8 cellular contexts compared by ENCODE assay signal in genomic region chr10:14553434-14553833, GRCh38.
A peak's percentile ranks its signal among the peaks of the same experiment; 100 is the strongest.
DNase-seq lines count a peak whose midpoint lies in the region; ATAC-seq and TF ChIP-seq lines count a peak whose summit lies in the region.

No MANE protein-coding gene starts in this region.

- no peaks in the 10 kb centered on the region for H3K27me3 Mint-ChIP-seq in stimulated activated naive CD8-positive, alpha-beta T cell treated with anti-CD3 and anti-CD28 coated beads, Interleukin-15, amount 100 ng/mL, for 72 hours

- H3K4me3 Mint-ChIP-seq in stimulated activated naive CD8-positive, alpha-beta T cell treated with anti-CD3 and anti-CD28 coated beads, Interleukin-15, amount 100 ng/mL, for 72 hours: peak overlapping the region; percentile 1 to 59

- DNase-seq in SKM-1 (lab: John Stamatoyannopoulos, UW; ENCODE audit: unreplicated experiment): peak; percentile 14
- no peak for DNase-seq in SKM-1 treated with dmso at 0.1 percent for 144 hours (lab: John Stamatoyannopoulos, UW; ENCODE audit: unreplicated experiment)
- DNase-seq in RKO (ENCODE audit: low spot score): peak; percentile 40
- DNase-seq in epithelial cell of proximal tubule (ENCODE audit: low read depth): peak; percentile 56
- peak in 1 of 2 donors; percentile 55 for DNase-seq in stimulated activated naive CD8-positive, alpha-beta T cell treated with anti-CD3 and anti-CD28 coated beads, Interleukin-15, amount 100 ng/mL, for 72 hours
- no peak for DNase-seq in islet precursor cell
- no peak for DNase-seq in medulla oblongata (ENCODE audit: extremely low spot score)
- DNase-seq in stimulated activated CD4-positive, alpha-beta T cell treated with anti-CD3 and anti-CD28 coated beads, Interleukin-1b, Interleukin-23, amount 100 ng/mL, for 48 hours: no peak

- no peaks in the 10 kb centered on the region for H3K9me3 Mint-ChIP-seq in stimulated activated naive CD8-positive, alpha-beta T cell treated with anti-CD3 and anti-CD28 coated beads, Interleukin-15, amount 100 ng/mL, for 72 hours

- TF ChIP-seq CTCF in epithelial cell of proximal tubule (conservative IDR thresholded peaks at IDR 0.05; ENCODE audit: low read depth, low read length): no peak

- ATAC-seq in stimulated activated naive CD8-positive, alpha-beta T cell treated with anti-CD3 and anti-CD28 coated beads, Interleukin-15, amount 100 ng/mL, for 72 hours: peak; percentile 89

- peaks cover 96% of the 10 kb centered on the region for H3K4me1 Mint-ChIP-seq in stimulated activated naive CD8-positive, alpha-beta T cell treated with anti-CD3 and anti-CD28 coated beads, Interleukin-15, amount 100 ng/mL, for 72 hours

- H3K27ac Mint-ChIP-seq in stimulated activated naive CD8-positive, alpha-beta T cell treated with anti-CD3 and anti-CD28 coated beads, Interleukin-15, amount 100 ng/mL, for 72 hours: peak overlapping the region; percentile 50 to 92

- H3K4me3 ChIP-seq in epithelial cell of proximal tubule (ENCODE audit: low read depth, low read length): no peak overlapping the region

Comparison
In these comparisons a context has a peak if more than half of its experiments do, and no peak if none do; other contexts are left out.
1. DNase-seq: peak in SKM-1 (single experiment), RKO (single experiment) and epithelial cell of proximal tubule (single experiment); none in SKM-1 treated with dmso at 0.1 percent for 144 hours (single experiment), islet precursor cell (single experiment), medulla oblongata (single experiment) and stimulated activated CD4-positive, alpha-beta T cell treated with anti-CD3 and anti-CD28 coated beads, Interleukin-1b, Interleukin-23, amount 100 ng/mL, for 48 hours (single experiment).